Comparison of ENCODE assay signal across 11 cellular contexts in genomic region chr14:38207342-38207741, GRCh38. TPM values are rescaled to one million over a fixed set of nuclear protein-coding genes. Genes with fewer than 3 reads are reported as not detected.
DNase-seq lines count a peak whose midpoint lies in the region; ATAC-seq and TF ChIP-seq lines count a peak whose summit lies in the region.
"Had no signal": no experiment of that assay in that cellular context is flagged by ENCODE, and none has a peak within 500 bp of the region (broad histone marks: within the 10 kb centered on the region; RNA-seq: fewer than 3 reads in every experiment).

No MANE protein-coding gene starts in this region.

- no peak overlapping the region for H2AK5ac ChIP-seq in neuronal stem cell (ENCODE audit: low read depth, low read length)
- H2AK5ac ChIP-seq in mesendoderm (ENCODE audit: low read length) = no peak overlapping the region

- H3K27ac Mint-ChIP-seq in T-helper 17 cell = no peak overlapping the region
- H3K27ac Mint-ChIP-seq in glutamatergic neuron (ENCODE audit: unreplicated experiment) = no peak overlapping the region
- H3K27ac Mint-ChIP-seq: activated naive CD8-positive, alpha-beta T cell treated with anti-CD3 and anti-CD28 coated beads, Interleukin-2, amount 10 ng/mL, durations not matched to agents 7 days and 5 days had no signal

- H3K9me3 ChIP-seq in T-helper 17 cell (ENCODE audit: control insufficient read depth, low read length, poor library complexity, severe bottlenecking) (no peaks in the 10 kb centered on the region), neuronal stem cell (replicated peaks in 1 of 2; ENCODE audit: control insufficient read depth in 2 of 2, insufficient read depth in 1 of 2, low read depth in 1 of 2, low read length in 2 of 2) (peaks cover 4 to 15% of the 10 kb centered on the region in 2 donors)

- peaks cover 27 to 60% (median 51%) of the 10 kb centered on the region in 3 experiments for H3K27me3 ChIP-seq in neuronal stem cell (ENCODE audit: control insufficient read depth in 3 of 3, insufficient read depth in 3 of 3, low read depth in 1 of 3, low read length in 3 of 3)
- peaks cover 33% of the 10 kb centered on the region for H3K27me3 ChIP-seq in mesendoderm (ENCODE audit: insufficient read depth, low read length, poor library complexity)

- no peaks in the 10 kb centered on the region for H3K79me1 ChIP-seq in neuronal stem cell (ENCODE audit: low read depth, low read length)
- H3K79me1 ChIP-seq in mesendoderm (ENCODE audit: low read length) = no peaks in the 10 kb centered on the region

- H3K14ac ChIP-seq in neuronal stem cell (ENCODE audit: low read length) = no peak overlapping the region

- H3K27me3 Mint-ChIP-seq in T-helper 17 cell = peaks cover 49% of the 10 kb centered on the region
- H3K27me3 Mint-ChIP-seq in glutamatergic neuron (ENCODE audit: unreplicated experiment) = peaks cover 30% of the 10 kb centered on the region

- H3K4me1 ChIP-seq in neuronal stem cell (ENCODE audit: control insufficient read depth in 2 of 2, insufficient read depth in 1 of 2, low read depth in 1 of 2, low read length in 2 of 2) = peaks cover 0 to 16% of the 10 kb centered on the region in 2 donors
- peaks cover 8% of the 10 kb centered on the region for H3K4me1 ChIP-seq in mesendoderm (ENCODE audit: control insufficient read depth, low read depth, low read length)

- H3K4ac ChIP-seq in neuronal stem cell (ENCODE audit: low read length) = no peak overlapping the region
- H3K4ac ChIP-seq in mesendoderm (ENCODE audit: low read depth, low read length) = no peak overlapping the region

- H3K4me1 Mint-ChIP-seq in T-helper 17 cell (peaks cover 11% of the 10 kb centered on the region), glutamatergic neuron (ENCODE audit: low read depth, unreplicated experiment) (peaks cover 22% of the 10 kb centered on the region)

- no peak overlapping the region for H3K9ac ChIP-seq in neuronal stem cell (ENCODE audit: low read depth, low read length, poor library complexity)
- no peak overlapping the region for H3K9ac ChIP-seq in mesendoderm (ENCODE audit: low read length)

- no peak overlapping the region for H3K4me2 ChIP-seq in neuronal stem cell (ENCODE audit: insufficient read depth, low read length, poor library complexity, severe bottlenecking)
- no peak overlapping the region for H3K4me2 ChIP-seq in mesendoderm (ENCODE audit: low read length)

- H3K4me3 Mint-ChIP-seq in T-helper 17 cell (peak overlapping the region; percentile 81), glutamatergic neuron (ENCODE audit: unreplicated experiment) (peak overlapping the region; percentile 95)

- DNase-seq in AG10803 (ENCODE audit: low read depth) = no peak
- DNase-seq in T-helper 17 cell = no peak
- DNase-seq in glutamatergic neuron = no peak
- peak; percentile 1 for DNase-seq in neuronal stem cell (ENCODE audit: low spot score)
- DNase-seq in mesendoderm = no peak
- no peak for DNase-seq in T1000 (lab: John Stamatoyannopoulos, UW)
- DNase-seq in activated T-cell treated with anti-CD3 and anti-CD28 coated beads, Interleukin-2, amount 50 U/mL, for 48 hours = no peak
- DNase-seq: activated naive CD8-positive, alpha-beta T cell treated with anti-CD3 and anti-CD28 coated beads, Interleukin-2, amount 10 ng/mL, durations not matched to agents 7 days and 5 days; NCI-H1092 treated with DMSO at 0.1 percent for 48 hours; NCI-H524 treated with DMSO at 0.1 percent for 48 hours had no signal

- peaks cover 8% of the 10 kb centered on the region for H3K36me3 Mint-ChIP-seq in T-helper 17 cell (ENCODE audit: low read depth)
- H3K36me3 Mint-ChIP-seq in glutamatergic neuron (ENCODE audit: unreplicated experiment) = peaks cover 9% of the 10 kb centered on the region
- H3K36me3 Mint-ChIP-seq: activated naive CD8-positive, alpha-beta T cell treated with anti-CD3 and anti-CD28 coated beads, Interleukin-2, amount 10 ng/mL, durations not matched to agents 7 days and 5 days had no signal

- H3K27ac ChIP-seq in neuronal stem cell (replicated peaks; ENCODE audit: low read length) (no peak overlapping the region), mesendoderm (ENCODE audit: low read depth, low read length) (no peak overlapping the region)

- H2BK15ac ChIP-seq in neuronal stem cell (ENCODE audit: low read length) = no peak overlapping the region
- H2BK15ac ChIP-seq in mesendoderm (replicated peaks; ENCODE audit: low read depth) = no peak overlapping the region

- H3K56ac ChIP-seq in mesendoderm (ENCODE audit: low read length) = no peak overlapping the region

- H2BK5ac ChIP-seq in neuronal stem cell (ENCODE audit: low read length) = no peak overlapping the region
- no peak overlapping the region for H2BK5ac ChIP-seq in mesendoderm (ENCODE audit: low read length)

- H3K23ac ChIP-seq in neuronal stem cell (ENCODE audit: low read depth, low read length, poor library complexity) (no peak overlapping the region), mesendoderm (ENCODE audit: low read length) (no peak overlapping the region)

- peaks cover 11% of the 10 kb centered on the region for H3K9me3 Mint-ChIP-seq in glutamatergic neuron (ENCODE audit: unreplicated experiment)

- H4K8ac ChIP-seq in neuronal stem cell (ENCODE audit: low read depth, low read length) (no peak overlapping the region), mesendoderm (ENCODE audit: low read depth, low read length) (no peak overlapping the region)

- H2AFZ ChIP-seq in neuronal stem cell (ENCODE audit: low read length) = no peak overlapping the region

- H3K79me2 ChIP-seq in mesendoderm (ENCODE audit: control insufficient read depth, insufficient read depth, low read length) = no peaks in the 10 kb centered on the region

- H2BK120ac ChIP-seq in neuronal stem cell (ENCODE audit: low read depth, low read length) (no peak overlapping the region), mesendoderm (ENCODE audit: low read depth, low read length) (no peak overlapping the region)

- H3K18ac ChIP-seq in neuronal stem cell (ENCODE audit: low read length) (no peak overlapping the region), mesendoderm (ENCODE audit: low read length) (no peak overlapping the region)

- no peak overlapping the region for H2BK12ac ChIP-seq in neuronal stem cell (ENCODE audit: low read length)

- ATAC-seq in T-helper 17 cell (no peak), GM19397 (IDR thresholded peaks at IDR 0.05; ENCODE audit: unreplicated experiment) (no peak)

- TF ChIP-seq CTCF in AG10803 (conservative IDR thresholded peaks at IDR 0.05; ENCODE audit: low read length) (no peak), glutamatergic neuron (IDR thresholded peaks at IDR 0.05; ENCODE audit: partially characterized antibody, unreplicated experiment) (no peak)

- H3K36me3 ChIP-seq in neuronal stem cell (replicated peaks in 1 of 2; ENCODE audit: control insufficient read depth in 2 of 2, insufficient read depth in 2 of 2, low read length in 2 of 2) (no peaks in the 10 kb centered on the region), mesendoderm (ENCODE audit: control insufficient read depth, insufficient read depth, low read length) (no peaks in the 10 kb centered on the region)

- H4K5ac ChIP-seq in mesendoderm (ENCODE audit: low read length) = no peak overlapping the region

- WGBS in neuronal stem cell (ENCODE audit: extremely low coverage in 2 of 2, insufficient read length in 2 of 2, insufficient replicate concordance in 1 of 2), 2 donors = no CpG with 5 or more reads among the region's 5 CpGs
- no CpG with 5 or more reads among the region's 5 CpGs for WGBS in mesendoderm (ENCODE audit: extremely low coverage, insufficient coverage, low lambda C conversion rate)

- H4K91ac ChIP-seq in neuronal stem cell (ENCODE audit: low read depth, low read length, poor library complexity) = no peak overlapping the region

- peak overlapping the region; percentile 85 for H3K4me3 ChIP-seq in AG10803 (ENCODE audit: low read length)
- H3K4me3 ChIP-seq in neuronal stem cell (ENCODE audit: low read length in 2 of 2) = no peak overlapping the region
- H3K4me3 ChIP-seq in mesendoderm (ENCODE audit: low read length) = no peak overlapping the region

RNA-seq across cellular contexts. Expression of gene SSTR1, which starts 0.4 kb away (rescaled TPM):
- total RNA-seq in T-helper 17 cell = not detected
- total RNA-seq in glutamatergic neuron (ENCODE audit: unreplicated experiment) = 8.2 TPM
- polyA plus RNA-seq in neuronal stem cell (2013, experiment 1 of 2) = 0.01 TPM
- polyA plus RNA-seq in neuronal stem cell (2013, experiment 2 of 2) = not detected
- 0.74 TPM for polyA plus RNA-seq in mesendoderm (2013, experiment 1 of 2)
- 0.78 TPM for polyA plus RNA-seq in mesendoderm (2013, experiment 2 of 2)
- total RNA-seq: activated naive CD8-positive, alpha-beta T cell treated with anti-CD3 and anti-CD28 coated beads, Interleukin-2, amount 10 ng/mL, durations not matched to agents 7 days and 5 days had no signal

RNA-seq across cellular contexts. Expression of gene CLEC14A, which starts 48.6 kb away (rescaled TPM):
- total RNA-seq in T-helper 17 cell (not detected), glutamatergic neuron (ENCODE audit: unreplicated experiment) (0.96 TPM)
- 0.11 TPM for polyA plus RNA-seq in neuronal stem cell (2013, experiment 1 of 2)
- 0.11 TPM for polyA plus RNA-seq in neuronal stem cell (2013, experiment 2 of 2)
- polyA plus RNA-seq in mesendoderm (2013, experiment 1 of 2) = 0.24 TPM
- polyA plus RNA-seq in mesendoderm (2013, experiment 2 of 2) = 0.24 TPM
- total RNA-seq: activated naive CD8-positive, alpha-beta T cell treated with anti-CD3 and anti-CD28 coated beads, Interleukin-2, amount 10 ng/mL, durations not matched to agents 7 days and 5 days had no signal
